ENCODE assay signal across 4 cellular contexts in genomic region chrX:48396931-48397330, GRCh38. TPM values are rescaled to one million over a fixed set of nuclear protein-coding genes. Genes with fewer than 3 reads are reported as not detected.
"Had no signal": no experiment of that assay in that cellular context is flagged by ENCODE, and none has a peak within 500 bp of the region (broad histone marks: within the 10 kb centered on the region; RNA-seq: fewer than 3 reads in every experiment).

No MANE protein-coding gene starts in this region.

RNA-seq across cellular contexts. Expression of gene SSX4, which starts 13.6 kb away (rescaled TPM):
- total RNA-seq: LHCN-M2, M059J, MCF 10A, NCI-H460 had no signal

RNA-seq across cellular contexts. Expression of gene SSX4B, which starts 14.8 kb away (rescaled TPM):
- total RNA-seq: LHCN-M2, M059J, MCF 10A, NCI-H460 had no signal

RNA-seq across cellular contexts. Expression of gene SSX3, which starts 40.4 kb away (rescaled TPM):
- total RNA-seq: LHCN-M2, M059J, MCF 10A, NCI-H460 had no signal
